ENCODE assay signal across 8 cellular contexts in genomic region chr4:37675587-37676290, GRCh38. TPM values are rescaled to one million over a fixed set of nuclear protein-coding genes. Genes with fewer than 3 reads are reported as not detected.
DNase-seq lines count a peak whose midpoint lies in the region; ATAC-seq and TF ChIP-seq lines count a peak whose summit lies in the region.

No MANE protein-coding gene starts in this region.

- H3K4me3 ChIP-seq in lower leg skin (ENCODE audit: low read depth, poor library complexity, severe bottlenecking): no peak overlapping the region
- H3K4me3 ChIP-seq in A673 (ENCODE audit: low read depth, low read length, poor library complexity, severe bottlenecking): no peak overlapping the region

- ATAC-seq in GM21423 (IDR thresholded peaks at IDR 0.05; ENCODE audit: unreplicated experiment) (peak; percentile 90), HG03575 (IDR thresholded peaks at IDR 0.05; ENCODE audit: extremely low read depth, insufficient number of reproducible peaks, low FRiP score, unreplicated experiment) (peak; percentile 80)

- H3K27me3 ChIP-seq in A673 (replicated peaks; ENCODE audit: insufficient read depth, low read depth, low read length, poor library complexity): no peaks in the 10 kb centered on the region

- DNase-seq in GM13976 (ENCODE audit: low spot score) (peak; percentile 50), germinal center (ENCODE audit: low spot score) (peak; percentile 59), lower leg skin (ENCODE audit: low spot score in 2 of 2) (no peak), HCEC 1CT (no peak), dedifferentiated amniotic fluid mesenchymal stem cell (ENCODE audit: extremely low spot score) (no peak), A673 (ENCODE audit: low spot score) (no peak)

- H3K27ac ChIP-seq in A673 (ENCODE audit: low read depth, low read length, poor library complexity, severe bottlenecking): no peak overlapping the region

- H3K9me3 ChIP-seq in A673 (ENCODE audit: low read depth, low read length, poor library complexity, severe bottlenecking): no peaks in the 10 kb centered on the region

- CTCF ChIA-PET in A673 (lab: Charles Lee): no interaction called here

- H3K36me3 ChIP-seq in A673 (ENCODE audit: insufficient read depth, low read length, poor library complexity, severe bottlenecking): no peaks in the 10 kb centered on the region

- 34 to 41% methylated on average over 1 of the region's 1 CpG for WGBS in lower leg skin, 2 donors

- POLR2A ChIA-PET in A673 (lab: Charles Lee; ENCODE audit: low non-redundant PET): no interaction called here

- TF ChIP-seq CTCF in GM13976 (IDR thresholded peaks at IDR 0.05; ENCODE audit: borderline replicate concordance, control extremely low read depth, extremely low read depth, insufficient read depth, missing control alignments) (no peak), lower leg skin (IDR thresholded peaks at IDR 0.05) (no peak), A673 (conservative IDR thresholded peaks at IDR 0.05; ENCODE audit: low read depth, low read length) (no peak)

- in situ Hi-C loops in GM13976 (cut with MboI; ENCODE audit: low sequenced_read_pairs, unreplicated experiment): no loop called here

- BruUV-seq in A673 (replicated peaks; lab: Mats Ljungman, UMichigan): no TSS peak

- H3K4me1 ChIP-seq in A673 (ENCODE audit: insufficient read depth, low read length, poor library complexity, severe bottlenecking): peaks cover 16% of the 10 kb centered on the region

- intact Hi-C loops in lower leg skin (cut with DNase I; ENCODE audit: low total_unique reads): no loop called here
- intact Hi-C loops in A673 (cut with micrococcal nuclease; ENCODE audit: unreplicated experiment): no loop called here

- no peak for TF ChIP-seq POLR2A in lower leg skin (IDR thresholded peaks at IDR 0.05)

RNA-seq across cellular contexts. Expression of gene RELL1, which starts 10.4 kb away (rescaled TPM):
- 10 to 100 TPM; 66.5 to 78.6 (median 73.7) TPM for total RNA-seq in lower leg skin
- total RNA-seq in A673 (2021): 6.0 and 7.2 TPM in 2 replicates

Comparison
In these comparisons a context has a peak if more than half of its experiments do, and no peak if none do; other contexts are left out.
1. DNase-seq: peak in GM13976 (single experiment) and germinal center (single experiment); none in lower leg skin (0 of 2), HCEC 1CT (single experiment), dedifferentiated amniotic fluid mesenchymal stem cell (single experiment) and A673 (single experiment).